ENCODE assay signal across 13 cellular contexts in the genomic region with DNA sequence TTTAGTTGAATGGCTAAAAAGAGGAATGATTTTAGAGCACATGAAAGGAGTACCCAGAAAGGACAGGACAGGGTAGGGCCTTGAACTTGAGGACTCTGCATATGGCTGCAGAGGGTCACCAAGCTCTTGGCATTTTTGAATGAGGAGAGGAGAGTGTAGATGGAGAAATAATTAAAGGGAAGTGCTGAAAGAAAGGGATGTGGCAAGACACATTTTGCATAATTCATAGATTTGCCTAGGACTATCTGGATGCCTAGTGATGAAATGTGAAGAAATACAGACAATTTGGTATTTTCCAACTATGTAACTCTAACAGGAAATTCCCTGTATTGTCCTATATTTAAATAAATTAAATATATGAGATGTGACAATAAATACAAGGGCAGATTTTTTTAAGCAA. TPM values are rescaled to one million over a fixed set of nuclear protein-coding genes. Genes with fewer than 3 reads are reported as not detected.
DNase-seq lines count a peak whose midpoint lies in the region; ATAC-seq and TF ChIP-seq lines count a peak whose summit lies in the region.
"Had no signal": no experiment of that assay in that cellular context is flagged by ENCODE, and none has a peak within 500 bp of the region (broad histone marks: within the 10 kb centered on the region; RNA-seq: fewer than 3 reads in every experiment).

No MANE protein-coding gene starts in this region.

- ATAC-seq in GM18517 (IDR thresholded peaks at IDR 0.05; ENCODE audit: unreplicated experiment) (no peak), GM18870 (IDR thresholded peaks at IDR 0.05; ENCODE audit: unreplicated experiment) (no peak)

- TF ChIP-seq CTCF in fibroblast of villous mesenchyme (IDR thresholded peaks at IDR 0.05; ENCODE audit: insufficient read depth, low read depth, low read length) = no peak

- H2AFZ ChIP-seq in GM23248 = no peak overlapping the region

- H4K20me1 ChIP-seq in GM23248 (ENCODE audit: insufficient read depth) = no peaks in the 10 kb centered on the region

- no peaks in the 10 kb centered on the region for H3K9me2 ChIP-seq in GM23248 (ENCODE audit: insufficient read depth)

- peaks cover 13% of the 10 kb centered on the region for H3K4me1 ChIP-seq in GM23248 (ENCODE audit: insufficient read depth)

- H3K9ac ChIP-seq in GM23248 = no peak overlapping the region

- peaks cover 8% of the 10 kb centered on the region for H3F3A ChIP-seq in GM23248 (ENCODE audit: insufficient read depth)

- no peak overlapping the region for H3K4me3 ChIP-seq in GM23248
- H3K4me3 ChIP-seq in fibroblast of villous mesenchyme (ENCODE audit: low read depth, low read length) = no peak overlapping the region
- H3K4me3 ChIP-seq: K562, left ventricle myocardium inferior, psoas muscle, tibial artery had no signal

- in situ Hi-C loops in GM23248 (cut with MboI) = no loop called here

- H3K4me2 ChIP-seq in GM23248 (ENCODE audit: unreplicated experiment) = no peak overlapping the region

- peak overlapping the region; percentile 24; the same call in 1 of the 2 replicates for H3K27ac ChIP-seq in GM23248
- H3K27ac ChIP-seq: left ventricle myocardium inferior, psoas muscle, tibial artery had no signal

- peak; percentile 56 for DNase-seq in CD1c-positive myeloid dendritic cell (ENCODE audit: extremely low spot score)
- peak; percentile 34 for DNase-seq in GM23248
- peak; percentile 86 for DNase-seq in NOMO-1 treated with DMSO at 0.1 percent for 48 hours (lab: John Stamatoyannopoulos, UW; ENCODE audit: unreplicated experiment)
- DNase-seq in fibroblast of villous mesenchyme (ENCODE audit: low read depth) = peak; percentile 27
- no peak for DNase-seq in COR-L47 (lab: John Stamatoyannopoulos, UW)
- DNase-seq in HUDEP-2 (lab: John Stamatoyannopoulos, UW; ENCODE audit: unreplicated experiment in 76 of 76) = no peak
- DNase-seq: left ventricle myocardium inferior, NCI-H510A treated with DMSO at 0.1 percent for 48 hours, psoas muscle, tibial artery had no signal

- H3K79me2 ChIP-seq in GM23248 (ENCODE audit: insufficient read depth) = no peaks in the 10 kb centered on the region

- H3K27me3 ChIP-seq in GM23248 (replicated peaks; ENCODE audit: insufficient read depth) = no peaks in the 10 kb centered on the region
- H3K27me3 ChIP-seq: tibial artery had no signal

- no peaks in the 10 kb centered on the region for H3K36me3 ChIP-seq in GM23248 (ENCODE audit: low read depth)
- H3K36me3 ChIP-seq: left ventricle myocardium inferior, tibial artery had no signal

- no peaks in the 10 kb centered on the region for H3K9me3 ChIP-seq in GM23248 (ENCODE audit: low read depth)
- H3K9me3 ChIP-seq: left ventricle myocardium inferior, psoas muscle, tibial artery had no signal

RNA-seq across cellular contexts. Expression of a gene that starts 27.5 kb away (rescaled TPM):
- total RNA-seq in GM23248 (2014; rRNA removed; shearing (Covaris generic)) = 7.3 and 30.0 TPM in 2 replicates
- 7.5 and 9.9 TPM in 2 replicates for polyA plus RNA-seq in GM23248 (2016; fragmentation: Nextera tagmentation; extraction: Ambion mirVana)
- 13.0 and 13.5 TPM in 2 replicates for total RNA-seq in fibroblast of villous mesenchyme

Comparison
In these comparisons a context has a peak if more than half of its experiments do, and no peak if none do; other contexts are left out.
1. DNase-seq: peak in CD1c-positive myeloid dendritic cell (single experiment), GM23248 (single experiment), NOMO-1 treated with DMSO at 0.1 percent for 48 hours (single experiment) and fibroblast of villous mesenchyme (single experiment); none in COR-L47 (single experiment) and HUDEP-2 (0 of 76).